In the genomic region with DNA sequence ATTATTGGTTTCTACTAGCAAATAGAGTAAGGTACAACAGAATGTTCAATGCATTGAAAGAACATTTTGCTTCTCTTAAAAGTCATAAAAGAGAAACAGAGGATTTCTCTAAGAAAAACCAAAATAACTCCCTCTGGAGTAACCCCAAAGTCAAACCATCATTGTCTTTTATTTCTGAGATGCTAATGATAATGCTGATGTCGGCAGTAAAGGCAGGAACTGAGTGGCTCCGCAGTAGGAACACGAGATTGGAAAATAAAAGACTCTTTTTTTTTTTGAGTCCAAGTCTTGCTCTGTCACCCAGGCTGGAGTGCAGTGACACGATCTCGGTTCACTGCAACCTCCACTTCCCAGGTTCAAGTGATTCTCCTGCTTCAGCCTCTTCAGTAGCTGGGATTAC, we compare ENCODE assay signal across 2 cellular contexts.
TF ChIP-seq lines count a peak whose summit lies in the region.

No MANE protein-coding gene starts in this region.

TF ChIP-seq in A549, 52 proteins besides CTCF, POLR2A, EP300 and RAD21:
- no peak for TF ChIP-seq TFCP2L1 (CRISPR knock-in tag; IDR thresholded peaks at IDR 0.05)
- TF ChIP-seq, protein P1, sequence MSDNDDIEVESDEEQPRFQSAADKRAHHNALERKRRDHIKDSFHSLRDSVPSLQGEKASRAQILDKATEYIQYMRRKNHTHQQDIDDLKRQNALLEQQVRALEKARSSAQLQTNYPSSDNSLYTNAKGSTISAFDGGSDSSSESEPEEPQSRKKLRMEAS (IDR thresholded peaks at IDR 0.05), result no peak
- peak; percentile 95 for TF ChIP-seq MAFK (IDR thresholded peaks at IDR 0.05; ENCODE audit: partially characterized antibody)
- no peak for TF ChIP-seq ESRRA (IDR thresholded peaks at IDR 0.05; ENCODE audit: borderline replicate concordance, low read length)
- TF ChIP-seq REST (IDR thresholded peaks at IDR 0.05), result no peak
- TF ChIP-seq, protein P2, sequence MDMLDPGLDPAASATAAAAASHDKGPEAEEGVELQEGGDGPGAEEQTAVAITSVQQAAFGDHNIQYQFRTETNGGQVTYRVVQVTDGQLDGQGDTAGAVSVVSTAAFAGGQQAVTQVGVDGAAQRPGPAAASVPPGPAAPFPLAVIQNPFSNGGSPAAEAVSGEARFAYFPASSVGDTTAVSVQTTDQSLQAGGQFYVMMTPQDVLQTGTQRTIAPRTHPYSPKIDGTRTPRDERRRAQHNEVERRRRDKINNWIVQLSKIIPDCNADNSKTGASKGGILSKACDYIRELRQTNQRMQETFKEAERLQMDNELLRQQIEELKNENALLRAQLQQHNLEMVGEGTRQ (IDR thresholded peaks at IDR 0.05), result no peak

TF ChIP-seq in H1, 55 proteins besides CTCF, POLR2A, EP300 and RAD21:
- no peak for TF ChIP-seq ZNF274 (IDR thresholded peaks at IDR 0.05; ENCODE audit: borderline replicate concordance, extremely low read depth, low read length)
- peak; percentile 89 for TF ChIP-seq MAFK (IDR thresholded peaks at IDR 0.05; ENCODE audit: low read depth, low read length)
